ENCODE assay signal across 10 cellular contexts in the genomic region with DNA sequence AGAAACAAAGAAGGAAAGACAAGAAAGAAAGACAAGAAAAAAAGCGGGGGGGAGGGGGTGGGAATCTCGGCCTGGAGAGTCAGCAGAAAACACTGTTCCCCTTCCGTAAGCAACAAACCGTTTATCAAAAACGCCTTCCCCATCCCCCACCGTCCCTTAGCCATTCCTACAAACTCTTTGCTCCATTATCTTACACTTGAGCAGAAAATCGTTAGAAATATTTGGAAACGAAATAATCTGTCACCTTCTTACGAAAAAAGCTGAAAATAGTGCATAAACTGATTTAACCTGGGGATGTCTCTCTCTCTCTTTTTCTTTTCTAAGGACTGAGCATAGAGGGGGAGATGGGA. TPM values are rescaled to one million over a fixed set of nuclear protein-coding genes. Genes with fewer than 3 reads are reported as not detected.
A peak's percentile ranks its signal among the peaks of the same experiment; 100 is the strongest.
DNase-seq lines count a peak whose midpoint lies in the region; ATAC-seq lines count a peak whose summit lies in the region.
"Had no signal": no experiment of that assay in that cellular context is flagged by ENCODE, and none has a peak within 500 bp of the region (broad histone marks: within the 10 kb centered on the region; RNA-seq: fewer than 3 reads in every experiment).

No MANE protein-coding gene starts in this region.

- peaks cover 44% of the 10 kb centered on the region for H3K36me3 Mint-ChIP-seq in activated naive CD4-positive, alpha-beta T cell treated with anti-CD3 and anti-CD28 coated beads, Interleukin-2, amount 10 ng/mL, durations not matched to agents 7 days and 5 days
- H3K36me3 Mint-ChIP-seq in activated T-helper 17 cell treated with anti-CD3 and anti-CD28 coated beads, Interleukin-2, amount 50 U/mL, for 72 hours (ENCODE audit: low read depth) = peaks cover 28% of the 10 kb centered on the region

- H3K4me1 Mint-ChIP-seq in activated naive CD4-positive, alpha-beta T cell treated with anti-CD3 and anti-CD28 coated beads, Interleukin-2, amount 10 ng/mL, durations not matched to agents 7 days and 5 days = peaks cover 46% of the 10 kb centered on the region
- peaks cover 23% of the 10 kb centered on the region for H3K4me1 Mint-ChIP-seq in activated T-helper 17 cell treated with anti-CD3 and anti-CD28 coated beads, Interleukin-2, amount 50 U/mL, for 72 hours

- peak overlapping the region in 2 of 5 donors; percentile 41 to 66 for H3K9ac ChIP-seq in subcutaneous abdominal adipose tissue (ENCODE audit: low read length in 5 of 5)

- H3K9me3 ChIP-seq in subcutaneous abdominal adipose tissue (ENCODE audit: control insufficient read depth in 5 of 5, low read length in 5 of 5) = no peaks in the 10 kb centered on the region

- H3K9me3 Mint-ChIP-seq in activated naive CD4-positive, alpha-beta T cell treated with anti-CD3 and anti-CD28 coated beads, Interleukin-2, amount 10 ng/mL, durations not matched to agents 7 days and 5 days = no peaks in the 10 kb centered on the region
- no peaks in the 10 kb centered on the region for H3K9me3 Mint-ChIP-seq in activated T-helper 17 cell treated with anti-CD3 and anti-CD28 coated beads, Interleukin-2, amount 50 U/mL, for 72 hours

- peak overlapping the region; percentile 62 for H3K4me3 Mint-ChIP-seq in activated naive CD4-positive, alpha-beta T cell treated with anti-CD3 and anti-CD28 coated beads, Interleukin-2, amount 10 ng/mL, durations not matched to agents 7 days and 5 days
- H3K4me3 Mint-ChIP-seq in activated T-helper 17 cell treated with anti-CD3 and anti-CD28 coated beads, Interleukin-2, amount 50 U/mL, for 72 hours = peak overlapping the region; percentile 92

- no peaks in the 10 kb centered on the region for H3K27me3 ChIP-seq in subcutaneous abdominal adipose tissue (ENCODE audit: control insufficient read depth in 5 of 5, insufficient read depth in 4 of 5, low read length in 5 of 5)

- peaks cover 2 to 75% (median 73%) of the 10 kb centered on the region in 5 donors for H3K4me1 ChIP-seq in subcutaneous abdominal adipose tissue (ENCODE audit: control insufficient read depth in 5 of 5, insufficient read depth in 5 of 5, low read length in 5 of 5)

- ATAC-seq in activated T-helper 17 cell treated with anti-CD3 and anti-CD28 coated beads, Interleukin-2, amount 50 U/mL, for 72 hours (replicated peaks) = no peak
- ATAC-seq in GM18868 (IDR thresholded peaks at IDR 0.05; ENCODE audit: unreplicated experiment) = no peak

- peaks cover 0 to 12% (median 3%) of the 10 kb centered on the region in 5 donors for H3K36me3 ChIP-seq in subcutaneous abdominal adipose tissue (ENCODE audit: control insufficient read depth in 5 of 5, insufficient read depth in 5 of 5, low read length in 5 of 5)

- H3K27ac ChIP-seq in subcutaneous abdominal adipose tissue (ENCODE audit: low read depth, low read length) = peak overlapping the region; percentile 69

- DNase-seq in activated naive CD4-positive, alpha-beta T cell treated with anti-CD3 and anti-CD28 coated beads, Interleukin-2, amount 10 ng/mL, durations not matched to agents 7 days and 5 days = no peak
- no peak for DNase-seq in activated naive CD4-positive, alpha-beta T cell treated with anti-CD3 and anti-CD28 coated beads, Interleukin-2, amount 50 U/mL, for 16 hours
- peak; percentile 81 for DNase-seq in left kidney (ENCODE audit: low read depth, low spot score)
- DNase-seq in activated CD4-positive, alpha-beta T cell treated with anti-CD3 and anti-CD28 coated beads, Interleukin-2, amount 50 U/mL, for 1 hour = no peak
- no peak for DNase-seq in NCI-H1417 treated with DMSO at 0.1 percent for 48 hours (lab: John Stamatoyannopoulos, UW)
- DNase-seq: NCI-H1436 treated with DMSO at 0.1 percent for 48 hours, SIG-M5 had no signal

- CTCF ChIA-PET in activated naive CD4-positive, alpha-beta T cell treated with anti-CD3 and anti-CD28 coated beads, Interleukin-2, amount 10 ng/mL, durations not matched to agents 7 days and 5 days (lab: Charles Lee) = no interaction called here

- peaks cover 45% of the 10 kb centered on the region for H3K27me3 Mint-ChIP-seq in activated naive CD4-positive, alpha-beta T cell treated with anti-CD3 and anti-CD28 coated beads, Interleukin-2, amount 10 ng/mL, durations not matched to agents 7 days and 5 days
- H3K27me3 Mint-ChIP-seq in activated T-helper 17 cell treated with anti-CD3 and anti-CD28 coated beads, Interleukin-2, amount 50 U/mL, for 72 hours = no peaks in the 10 kb centered on the region

- H3K27ac Mint-ChIP-seq in activated naive CD4-positive, alpha-beta T cell treated with anti-CD3 and anti-CD28 coated beads, Interleukin-2, amount 10 ng/mL, durations not matched to agents 7 days and 5 days = no peak overlapping the region
- H3K27ac Mint-ChIP-seq in activated T-helper 17 cell treated with anti-CD3 and anti-CD28 coated beads, Interleukin-2, amount 50 U/mL, for 72 hours = no peak overlapping the region

- H3K4me3 ChIP-seq in subcutaneous abdominal adipose tissue (ENCODE audit: low read depth in 1 of 5, low read length in 5 of 5) = peak overlapping the region in 4 of 5 donors; percentile 59 to 69 (median 62)

RNA-seq across cellular contexts. Expression of a gene that starts 3.2 kb away (rescaled TPM):
- 10 to 100 TPM; 20.9 to 27.3 TPM for total RNA-seq in activated T-helper 17 cell treated with anti-CD3 and anti-CD28 coated beads, Interleukin-2, amount 50 U/mL, for 72 hours

RNA-seq across cellular contexts. Expression of a gene that starts 4.9 kb away (rescaled TPM):
- 10 to 100 TPM in 1 of 2 donors, 1 to 10 TPM in 1; 9.6 to 12.3 TPM for total RNA-seq in activated T-helper 17 cell treated with anti-CD3 and anti-CD28 coated beads, Interleukin-2, amount 50 U/mL, for 72 hours
